11 cellular contexts compared by ENCODE assay signal in the genomic region with DNA sequence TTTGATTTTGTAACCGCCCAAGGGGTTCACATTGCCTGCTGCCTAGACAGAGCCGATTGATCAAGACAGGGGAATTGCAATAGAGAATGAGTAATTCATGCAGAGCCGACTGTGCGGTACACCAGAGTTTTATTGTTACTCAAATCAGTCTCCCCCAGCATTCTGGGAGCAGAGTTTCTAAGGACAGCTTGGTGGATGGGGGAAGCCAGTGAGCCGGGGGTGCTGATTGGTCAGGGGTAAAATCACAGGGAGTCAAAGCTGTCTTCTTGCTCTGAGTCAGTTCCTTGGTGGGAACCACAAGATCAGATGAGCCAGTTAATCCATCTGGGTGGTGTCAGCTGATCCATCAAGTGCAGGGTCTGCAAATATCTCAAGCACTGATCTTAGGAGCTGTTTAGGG.
A peak's percentile ranks its signal among the peaks of the same experiment; 100 is the strongest.
DNase-seq lines count a peak whose midpoint lies in the region; ATAC-seq and TF ChIP-seq lines count a peak whose summit lies in the region.
"Had no signal": no experiment of that assay in that cellular context is flagged by ENCODE, and none has a peak within 500 bp of the region (broad histone marks: within the 10 kb centered on the region; RNA-seq: fewer than 3 reads in every experiment).

No MANE protein-coding gene starts in this region.

- H3K27me3 ChIP-seq in iPS-20b (ENCODE audit: insufficient read depth, low read length), result no peaks in the 10 kb centered on the region

- H3K27me3 Mint-ChIP-seq in activated CD8-positive, alpha-beta memory T cell treated with anti-CD3 and anti-CD28 coated beads, Interleukin-2, amount 10 ng/mL, durations not matched to agents 7 days and 5 days, result no peaks in the 10 kb centered on the region
- H3K27me3 Mint-ChIP-seq in type B pancreatic cell, result no peaks in the 10 kb centered on the region
- H3K27me3 Mint-ChIP-seq: activated naive CD8-positive, alpha-beta T cell treated with anti-CD3 and anti-CD28 coated beads, Interleukin-2, amount 10 ng/mL, durations not matched to agents 7 days and 5 days; B cell had no signal

- H3K27ac Mint-ChIP-seq in activated CD8-positive, alpha-beta memory T cell treated with anti-CD3 and anti-CD28 coated beads, Interleukin-2, amount 10 ng/mL, durations not matched to agents 7 days and 5 days, result peak overlapping the region; percentile 52
- H3K27ac Mint-ChIP-seq in type B pancreatic cell, result peak overlapping the region; percentile 79
- H3K27ac Mint-ChIP-seq: activated naive CD8-positive, alpha-beta T cell treated with anti-CD3 and anti-CD28 coated beads, Interleukin-2, amount 10 ng/mL, durations not matched to agents 7 days and 5 days; B cell had no signal

- peak; percentile 52 to 65 (median 56) for DNase-seq in stimulated activated CD4-positive, alpha-beta T cell treated with anti-CD3 and anti-CD28 coated beads, Interleukin-12 subunit alpha, Interleukin-12 subunit beta, amount 100 ng/mL, for 48 hours (ENCODE audit: low read depth in 2 of 3, low spot score in 1 of 3)
- DNase-seq in stimulated activated CD4-positive, alpha-beta T cell treated with anti-CD3 and anti-CD28 coated beads, Interleukin-4, amount 100 ng/mL, for 4 hours, result no peak
- DNase-seq in activated CD8-positive, alpha-beta memory T cell treated with anti-CD3 and anti-CD28 coated beads, Interleukin-2, amount 10 ng/mL, durations not matched to agents 7 days and 5 days, result peak; percentile 90
- DNase-seq in type B pancreatic cell (ENCODE audit: extremely low spot score, unreplicated experiment) (no peak), cerebellar cortex (ENCODE audit: low spot score) (no peak), hippocampal formation (lab: John Stamatoyannopoulos, UW) (no peak), posterior vena cava (ENCODE audit: low spot score) (no peak)
- DNase-seq: activated naive CD8-positive, alpha-beta T cell treated with anti-CD3 and anti-CD28 coated beads, Interleukin-2, amount 10 ng/mL, durations not matched to agents 7 days and 5 days; psoas muscle had no signal

- H3K4me3 Mint-ChIP-seq in activated CD8-positive, alpha-beta memory T cell treated with anti-CD3 and anti-CD28 coated beads, Interleukin-2, amount 10 ng/mL, durations not matched to agents 7 days and 5 days, result no peak overlapping the region
- no peak overlapping the region for H3K4me3 Mint-ChIP-seq in type B pancreatic cell
- H3K4me3 Mint-ChIP-seq: activated naive CD8-positive, alpha-beta T cell treated with anti-CD3 and anti-CD28 coated beads, Interleukin-2, amount 10 ng/mL, durations not matched to agents 7 days and 5 days; B cell had no signal

- intact Hi-C loops in posterior vena cava (cut with DNase I), result no loop called here

- peaks cover 7% of the 10 kb centered on the region for H3K9me3 Mint-ChIP-seq in activated CD8-positive, alpha-beta memory T cell treated with anti-CD3 and anti-CD28 coated beads, Interleukin-2, amount 10 ng/mL, durations not matched to agents 7 days and 5 days (ENCODE audit: low read depth)
- H3K9me3 Mint-ChIP-seq in type B pancreatic cell, result peaks cover 5% of the 10 kb centered on the region

- CTCF ChIA-PET in activated CD8-positive, alpha-beta memory T cell treated with anti-CD3 and anti-CD28 coated beads, Interleukin-2, amount 10 ng/mL, durations not matched to agents 7 days and 5 days (lab: Charles Lee), result no interaction called here

- peak; percentile 97 for ATAC-seq in activated CD8-positive, alpha-beta memory T cell treated with anti-CD3 and anti-CD28 coated beads, Interleukin-2, amount 10 ng/mL, durations not matched to agents 7 days and 5 days
- ATAC-seq: psoas muscle had no signal

- peaks cover 19% of the 10 kb centered on the region for H3K4me1 Mint-ChIP-seq in activated CD8-positive, alpha-beta memory T cell treated with anti-CD3 and anti-CD28 coated beads, Interleukin-2, amount 10 ng/mL, durations not matched to agents 7 days and 5 days
- H3K4me1 Mint-ChIP-seq in type B pancreatic cell (ENCODE audit: unreplicated experiment), result peaks cover 3% of the 10 kb centered on the region

- no peak overlapping the region for H3K4me3 ChIP-seq in iPS-20b (ENCODE audit: low read length)
- H3K4me3 ChIP-seq: psoas muscle had no signal

- peaks cover 12% of the 10 kb centered on the region for H3K4me1 ChIP-seq in iPS-20b (ENCODE audit: insufficient read depth, low read length)
- H3K4me1 ChIP-seq: psoas muscle had no signal

- H3K9me3 ChIP-seq in iPS-20b (ENCODE audit: insufficient read depth, low read depth, low read length), result peaks cover 4% of the 10 kb centered on the region; the same call in 1 of the 2 replicates
- H3K9me3 ChIP-seq: psoas muscle had no signal

- peak overlapping the region; percentile 59 for H3K27ac ChIP-seq in iPS-20b (ENCODE audit: low read length)
- H3K27ac ChIP-seq: psoas muscle had no signal

- H3K36me3 Mint-ChIP-seq in activated CD8-positive, alpha-beta memory T cell treated with anti-CD3 and anti-CD28 coated beads, Interleukin-2, amount 10 ng/mL, durations not matched to agents 7 days and 5 days, result peaks cover 22% of the 10 kb centered on the region
- peaks cover 5% of the 10 kb centered on the region for H3K36me3 Mint-ChIP-seq in type B pancreatic cell

- no peak for TF ChIP-seq CTCF in type B pancreatic cell (conservative IDR thresholded peaks at IDR 0.05)

- peak overlapping the region; percentile 32; the same call in 1 of the 2 replicates for H3K9ac ChIP-seq in iPS-20b (ENCODE audit: low read depth, low read length)

- H3K36me3 ChIP-seq in iPS-20b (ENCODE audit: insufficient read depth, low read depth, low read length), result no peaks in the 10 kb centered on the region

Comparison
In these comparisons a context has a peak if more than half of its experiments do, and no peak if none do; other contexts are left out.
1. DNase-seq: peak in stimulated activated CD4-positive, alpha-beta T cell treated with anti-CD3 and anti-CD28 coated beads, Interleukin-12 subunit alpha, Interleukin-12 subunit beta, amount 100 ng/mL, for 48 hours (3 of 3) and activated CD8-positive, alpha-beta memory T cell treated with anti-CD3 and anti-CD28 coated beads, Interleukin-2, amount 10 ng/mL, durations not matched to agents 7 days and 5 days (single experiment); none in stimulated activated CD4-positive, alpha-beta T cell treated with anti-CD3 and anti-CD28 coated beads, Interleukin-4, amount 100 ng/mL, for 4 hours (0 of 2), type B pancreatic cell (single experiment), cerebellar cortex (single experiment), hippocampal formation (0 of 2) and posterior vena cava (single experiment).